1 cellular context compared by ENCODE assay signal in genomic region chr9:128553695-128554094, GRCh38.
TF ChIP-seq lines count a peak whose summit lies in the region.

No MANE protein-coding gene starts in this region.

TF ChIP-seq in IMR-90, 13 proteins besides CTCF, POLR2A, EP300 and RAD21:
- no peak for TF ChIP-seq MXI1 (IDR thresholded peaks at IDR 0.05; ENCODE audit: borderline replicate concordance, low read depth, low read length)
- 0 out of 2 replicates have a peak, but pooled peaks have one; percentile 5 for TF ChIP-seq CHD1 (IDR thresholded peaks at IDR 0.05; ENCODE audit: low read depth, low read length)
- TF ChIP-seq, protein P1, sequence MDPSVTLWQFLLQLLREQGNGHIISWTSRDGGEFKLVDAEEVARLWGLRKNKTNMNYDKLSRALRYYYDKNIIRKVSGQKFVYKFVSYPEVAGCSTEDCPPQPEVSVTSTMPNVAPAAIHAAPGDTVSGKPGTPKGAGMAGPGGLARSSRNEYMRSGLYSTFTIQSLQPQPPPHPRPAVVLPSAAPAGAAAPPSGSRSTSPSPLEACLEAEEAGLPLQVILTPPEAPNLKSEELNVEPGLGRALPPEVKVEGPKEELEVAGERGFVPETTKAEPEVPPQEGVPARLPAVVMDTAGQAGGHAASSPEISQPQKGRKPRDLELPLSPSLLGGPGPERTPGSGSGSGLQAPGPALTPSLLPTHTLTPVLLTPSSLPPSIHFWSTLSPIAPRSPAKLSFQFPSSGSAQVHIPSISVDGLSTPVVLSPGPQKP (IDR thresholded peaks at IDR 0.05; ENCODE audit: borderline replicate concordance, low read depth, low read length), result no peak
- no peak for TF ChIP-seq RCOR1 (IDR thresholded peaks at IDR 0.05; ENCODE audit: insufficient replicate concordance, low read length)
- TF ChIP-seq NFE2L2 (IDR thresholded peaks at IDR 0.05; ENCODE audit: low read depth, low read length), result no peak
- TF ChIP-seq SMC3 (IDR thresholded peaks at IDR 0.05; ENCODE audit: low read depth, low read length), result no peak
- no peak for TF ChIP-seq MAZ (IDR thresholded peaks at IDR 0.05; ENCODE audit: borderline replicate concordance, low read depth, low read length)
- peak; percentile 54; the same call in 1 of the 2 replicates for TF ChIP-seq CEBPB (IDR thresholded peaks at IDR 0.05; ENCODE audit: low read depth, low read length)
- no peak for TF ChIP-seq RFX5 (IDR thresholded peaks at IDR 0.05; ENCODE audit: low read depth, low read length)
- no peak for TF ChIP-seq BHLHE40 (IDR thresholded peaks at IDR 0.05; ENCODE audit: low read depth, low read length)
- no peak for TF ChIP-seq MAFK (IDR thresholded peaks at IDR 0.05; ENCODE audit: low read depth, low read length)
- TF ChIP-seq FOS (IDR thresholded peaks at IDR 0.05; ENCODE audit: low read depth, low read length), result no peak
- TF ChIP-seq USF2 (IDR thresholded peaks at IDR 0.05; ENCODE audit: low read depth, low read length), result no peak
